ENCODE assay signal across 12 cellular contexts in the genomic region with DNA sequence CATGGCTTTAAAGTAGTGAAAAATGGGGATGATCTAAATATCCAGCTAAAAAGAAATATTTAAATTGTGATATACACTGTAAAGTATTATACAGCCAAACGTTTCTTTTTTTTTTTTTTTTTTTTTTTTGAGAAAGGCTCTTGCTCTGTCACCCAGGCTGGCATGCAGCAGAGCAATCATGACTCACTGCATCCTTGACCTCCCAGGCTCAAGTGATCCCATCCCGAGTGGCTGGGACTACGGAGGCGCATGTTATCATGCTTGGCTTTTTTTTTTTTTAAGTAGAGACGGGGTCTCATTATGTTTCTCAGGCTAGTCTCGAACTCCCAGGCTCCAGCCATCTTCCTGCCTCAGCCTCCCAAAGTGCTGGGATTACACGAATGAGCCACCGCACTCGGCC. TPM values are rescaled to one million over a fixed set of nuclear protein-coding genes. Genes with fewer than 3 reads are reported as not detected.
DNase-seq lines count a peak whose midpoint lies in the region; TF ChIP-seq lines count a peak whose summit lies in the region.
"Had no signal": no experiment of that assay in that cellular context is flagged by ENCODE, and none has a peak within 500 bp of the region (broad histone marks: within the 10 kb centered on the region; RNA-seq: fewer than 3 reads in every experiment).

No MANE protein-coding gene starts in this region.

- H3K9me3 ChIP-seq in colonic mucosa: no peaks in the 10 kb centered on the region
- no peaks in the 10 kb centered on the region for H3K9me3 ChIP-seq in mesenchymal stem cell (ENCODE audit: control insufficient read depth, low read length)
- no peaks in the 10 kb centered on the region for H3K9me3 ChIP-seq in HAP-1

- in situ Hi-C loops in ACHN (cut with HindIII; ENCODE audit: low pct_ligation_motif_present, low pct_unique_long_range_greater_than_20kb, low sequenced_read_pairs): no loop called here
- in situ Hi-C loops in HAP-1 (cut with MboI; ENCODE audit: low sequenced_read_pairs): no loop called here

- H3K27ac Mint-ChIP-seq in activated T-helper 1 cell treated with anti-CD3 and anti-CD28 coated beads, Interleukin-12 subunit alpha, Interleukin-12 subunit beta, Interleukin-2, Interleukin-4 antibody, amounts not matched to agents 30 ng/mL and 10 ng/mL and 1 ng/mL, durations not matched to agents 14 hours and 24 hours and 36 hours: no peak overlapping the region
- H3K27ac Mint-ChIP-seq: activated CD4-positive, alpha-beta T cell treated with anti-CD3 and anti-CD28 coated beads, Interleukin-2, amount 10 ng/mL, durations not matched to agents 7 days and 5 days; CD4-positive, CD25-positive, alpha-beta regulatory T cell had no signal

- peaks cover 12% of the 10 kb centered on the region for H3K79me1 ChIP-seq in mesenchymal stem cell (replicated peaks; ENCODE audit: low read length, poor library complexity, severe bottlenecking)

- no peak overlapping the region for H3K23ac ChIP-seq in mesenchymal stem cell (ENCODE audit: low read length in 2 of 2)

- H3K36me3 ChIP-seq in colonic mucosa: no peaks in the 10 kb centered on the region
- peaks cover 0 to 6% of the 10 kb centered on the region in 2 experiments for H3K36me3 ChIP-seq in mesenchymal stem cell (ENCODE audit: control insufficient read depth in 1 of 2, insufficient read depth in 2 of 2, low read depth in 1 of 2, low read length in 2 of 2)
- H3K36me3 ChIP-seq in HAP-1 (replicated peaks): no peaks in the 10 kb centered on the region

- intact Hi-C loops in colonic mucosa (cut with DNase I): no loop called here
- intact Hi-C loops in activated T-helper 1 cell treated with anti-CD3 and anti-CD28 coated beads, Interleukin-12 subunit alpha, Interleukin-12 subunit beta, Interleukin-2, Interleukin-4 antibody, amounts not matched to agents 30 ng/mL and 10 ng/mL and 1 ng/mL, durations not matched to agents 14 hours and 24 hours and 36 hours (cut with micrococcal nuclease): loop anchor here (5.0 kb wide), 1 partner anchor 94 kb away; a partner anchor contains a TSS

- H2BK15ac ChIP-seq in mesenchymal stem cell (ENCODE audit: low read depth, poor library complexity, severe bottlenecking): no peak overlapping the region

- H3K14ac ChIP-seq in mesenchymal stem cell (ENCODE audit: low read length in 2 of 2): no peak overlapping the region

- no peak overlapping the region for H2AK5ac ChIP-seq in mesenchymal stem cell (ENCODE audit: low read length, severe bottlenecking)

- H3K4me3 ChIP-seq in colonic mucosa (no peak overlapping the region), mesenchymal stem cell (ENCODE audit: insufficient read depth in 1 of 2, low read depth in 1 of 2, low read length in 2 of 2) (peak overlapping the region in 1 of 2 experiments; percentile 54), HAP-1 (no peak overlapping the region)
- H3K4me3 ChIP-seq: skin epidermis had no signal

- no peak overlapping the region for H3K4me3 Mint-ChIP-seq in activated T-helper 1 cell treated with anti-CD3 and anti-CD28 coated beads, Interleukin-12 subunit alpha, Interleukin-12 subunit beta, Interleukin-2, Interleukin-4 antibody, amounts not matched to agents 30 ng/mL and 10 ng/mL and 1 ng/mL, durations not matched to agents 14 hours and 24 hours and 36 hours
- H3K4me3 Mint-ChIP-seq: activated CD4-positive, alpha-beta T cell treated with anti-CD3 and anti-CD28 coated beads, Interleukin-2, amount 10 ng/mL, durations not matched to agents 7 days and 5 days; CD4-positive, CD25-positive, alpha-beta regulatory T cell had no signal

- H3K4me1 Mint-ChIP-seq in activated T-helper 1 cell treated with anti-CD3 and anti-CD28 coated beads, Interleukin-12 subunit alpha, Interleukin-12 subunit beta, Interleukin-2, Interleukin-4 antibody, amounts not matched to agents 30 ng/mL and 10 ng/mL and 1 ng/mL, durations not matched to agents 14 hours and 24 hours and 36 hours (ENCODE audit: low read depth): no peaks in the 10 kb centered on the region

- DNase-seq in ACHN: peak; percentile 87
- DNase-seq in M059J (ENCODE audit: low read depth): peak; percentile 91
- DNase-seq in colonic mucosa: peak; percentile 56
- DNase-seq in mesenchymal stem cell: peak; percentile 95
- DNase-seq in HAP-1 (ENCODE audit: low spot score in 2 of 2): no peak
- DNase-seq in activated T-helper 1 cell treated with anti-CD3 and anti-CD28 coated beads, Interleukin-12 subunit alpha, Interleukin-12 subunit beta, Interleukin-2, Interleukin-4 antibody, amounts not matched to agents 30 ng/mL and 10 ng/mL and 1 ng/mL, durations not matched to agents 14 hours and 24 hours and 36 hours (ENCODE audit: low spot score): no peak
- no peak for DNase-seq in mesenteric fat pad (ENCODE audit: low spot score)
- no peak for DNase-seq in NCI-H2081 treated with DMSO at 0.1 percent for 48 hours (lab: John Stamatoyannopoulos, UW)
- DNase-seq: activated CD4-positive, alpha-beta T cell treated with anti-CD3 and anti-CD28 coated beads, Interleukin-2, amount 10 ng/mL, durations not matched to agents 7 days and 5 days; CD4-positive, CD25-positive, alpha-beta regulatory T cell; NCI-H1048 had no signal

- peak overlapping the region; percentile 5 for H2BK120ac ChIP-seq in mesenchymal stem cell (ENCODE audit: low read depth, low read length)

- H3K4me1 ChIP-seq in colonic mucosa (peaks cover 3% of the 10 kb centered on the region), mesenchymal stem cell (ENCODE audit: control insufficient read depth, insufficient read depth, low read depth, low read length) (peaks cover 8% of the 10 kb centered on the region), HAP-1 (peaks cover 13% of the 10 kb centered on the region)

- no peaks in the 10 kb centered on the region for H3K27me3 Mint-ChIP-seq in activated T-helper 1 cell treated with anti-CD3 and anti-CD28 coated beads, Interleukin-12 subunit alpha, Interleukin-12 subunit beta, Interleukin-2, Interleukin-4 antibody, amounts not matched to agents 30 ng/mL and 10 ng/mL and 1 ng/mL, durations not matched to agents 14 hours and 24 hours and 36 hours (ENCODE audit: insufficient read depth)
- H3K27me3 Mint-ChIP-seq: activated CD4-positive, alpha-beta T cell treated with anti-CD3 and anti-CD28 coated beads, Interleukin-2, amount 10 ng/mL, durations not matched to agents 7 days and 5 days; CD4-positive, CD25-positive, alpha-beta regulatory T cell had no signal

- no peak overlapping the region for H2AFZ ChIP-seq in mesenchymal stem cell (ENCODE audit: low read depth, low read length)

- no peaks in the 10 kb centered on the region for H3K36me3 Mint-ChIP-seq in activated T-helper 1 cell treated with anti-CD3 and anti-CD28 coated beads, Interleukin-12 subunit alpha, Interleukin-12 subunit beta, Interleukin-2, Interleukin-4 antibody, amounts not matched to agents 30 ng/mL and 10 ng/mL and 1 ng/mL, durations not matched to agents 14 hours and 24 hours and 36 hours (ENCODE audit: low read depth)

- H2BK5ac ChIP-seq in mesenchymal stem cell (ENCODE audit: low read depth, low read length, poor library complexity, severe bottlenecking): no peak overlapping the region

- no peaks in the 10 kb centered on the region for H3K9me3 Mint-ChIP-seq in activated T-helper 1 cell treated with anti-CD3 and anti-CD28 coated beads, Interleukin-12 subunit alpha, Interleukin-12 subunit beta, Interleukin-2, Interleukin-4 antibody, amounts not matched to agents 30 ng/mL and 10 ng/mL and 1 ng/mL, durations not matched to agents 14 hours and 24 hours and 36 hours
- H3K9me3 Mint-ChIP-seq: activated CD4-positive, alpha-beta T cell treated with anti-CD3 and anti-CD28 coated beads, Interleukin-2, amount 10 ng/mL, durations not matched to agents 7 days and 5 days; CD4-positive, CD25-positive, alpha-beta regulatory T cell had no signal

- no peak overlapping the region for H4K8ac ChIP-seq in mesenchymal stem cell (ENCODE audit: low read length)

- no peak overlapping the region for H3K4ac ChIP-seq in mesenchymal stem cell (ENCODE audit: low read depth in 1 of 2, low read length in 2 of 2)

- H4K91ac ChIP-seq in mesenchymal stem cell (ENCODE audit: low read length): no peak overlapping the region

- no peak overlapping the region for H2BK12ac ChIP-seq in mesenchymal stem cell (ENCODE audit: low read length in 2 of 2)

- peak overlapping the region; percentile 11 for H3K4me2 ChIP-seq in mesenchymal stem cell (ENCODE audit: low read length, poor library complexity, severe bottlenecking)

- peak overlapping the region in 1 of 2 experiments; percentile 48 for H3K18ac ChIP-seq in mesenchymal stem cell (ENCODE audit: low read depth in 1 of 2, low read length in 2 of 2)

- H3K27ac ChIP-seq in colonic mucosa (peak overlapping the region; percentile 77), mesenchymal stem cell (ENCODE audit: low read length, poor library complexity, severe bottlenecking) (peak overlapping the region; percentile 85)

- H3K27me3 ChIP-seq in colonic mucosa: no peaks in the 10 kb centered on the region
- no peaks in the 10 kb centered on the region for H3K27me3 ChIP-seq in mesenchymal stem cell (ENCODE audit: control insufficient read depth in 1 of 2, insufficient read depth in 1 of 2, low read length in 2 of 2)
- no peaks in the 10 kb centered on the region for H3K27me3 ChIP-seq in HAP-1 (ENCODE audit: low read depth)

- 0% methylated on average over 2 of the region's 9 CpGs for WGBS in mesenchymal stem cell

- TF ChIP-seq CTCF in colonic mucosa (IDR thresholded peaks at IDR 0.05): no peak

- H3K9ac ChIP-seq in colonic mucosa (ENCODE audit: low read depth in 2 of 2, low read length in 2 of 2) (no peak overlapping the region), mesenchymal stem cell (ENCODE audit: low read length) (peak overlapping the region; percentile 75)

RNA-seq across cellular contexts. Expression of a gene that starts 17.1 kb away (rescaled TPM):
- total RNA-seq in M059J (2014; rRNA removed; shearing (Covaris generic)): 17.1 and 38.5 TPM in 2 replicates
- total RNA-seq in colonic mucosa (100 to 1,000 TPM in 1 of 2 donors, 10 to 100 TPM in 1; 69.4 to 127 TPM), mesenteric fat pad (43.1 TPM)
- polyA plus RNA-seq in mesenchymal stem cell (2013, experiment 1 of 2): 15.1 TPM
- 17.3 TPM for polyA plus RNA-seq in mesenchymal stem cell (2013, experiment 2 of 2)
- 0.76 and 1.6 TPM in 2 replicates for total RNA-seq in activated T-helper 1 cell treated with anti-CD3 and anti-CD28 coated beads, Interleukin-12 subunit alpha, Interleukin-12 subunit beta, Interleukin-2, Interleukin-4 antibody, amounts not matched to agents 30 ng/mL and 10 ng/mL and 1 ng/mL, durations not matched to agents 14 hours and 24 hours and 36 hours

Comparison
In these comparisons a context has a peak if more than half of its experiments do, and no peak if none do; other contexts are left out.
1. DNase-seq: peak in ACHN (single experiment), M059J (single experiment), colonic mucosa (single experiment) and mesenchymal stem cell (single experiment); none in HAP-1 (0 of 2), activated T-helper 1 cell treated with anti-CD3 and anti-CD28 coated beads, Interleukin-12 subunit alpha, Interleukin-12 subunit beta, Interleukin-2, Interleukin-4 antibody, amounts not matched to agents 30 ng/mL and 10 ng/mL and 1 ng/mL, durations not matched to agents 14 hours and 24 hours and 36 hours (single experiment), mesenteric fat pad (single experiment) and NCI-H2081 treated with DMSO at 0.1 percent for 48 hours (single experiment).